Comparison of ENCODE assay signal across 15 cellular contexts in the genomic region with DNA sequence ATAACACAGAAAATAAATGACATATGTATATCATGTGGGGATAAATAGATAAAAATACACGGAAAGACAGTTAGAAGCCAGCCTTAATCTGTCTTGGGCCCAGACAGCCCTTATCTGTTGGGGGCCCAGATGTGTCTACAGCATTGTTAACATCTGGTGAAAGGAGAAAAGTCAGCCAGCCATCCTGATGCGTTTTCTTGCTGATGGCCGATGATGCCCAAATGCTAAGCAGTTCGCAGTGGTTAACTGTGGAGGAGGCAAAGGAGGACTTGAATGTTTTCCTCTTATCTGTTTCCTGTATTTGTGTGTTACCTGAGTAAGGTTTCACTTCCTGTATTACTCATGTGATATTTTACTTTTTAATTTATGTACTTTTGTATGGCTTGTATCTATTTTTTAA. TPM values are rescaled to one million over a fixed set of nuclear protein-coding genes. Genes with fewer than 3 reads are reported as not detected.
DNase-seq lines count a peak whose midpoint lies in the region; ATAC-seq and TF ChIP-seq lines count a peak whose summit lies in the region.
"Had no signal": no experiment of that assay in that cellular context is flagged by ENCODE, and none has a peak within 500 bp of the region (broad histone marks: within the 10 kb centered on the region; RNA-seq: fewer than 3 reads in every experiment).

No MANE protein-coding gene starts in this region.

- intact Hi-C loops in activated CD4-positive, alpha-beta memory T cell treated with anti-CD3 and anti-CD28 coated beads for 36 hours (cut with micrococcal nuclease) = loop anchor here (5.0 to 10.0 kb wide), 4 partner anchors 102 to 407 kb away; partner anchors contain the start of genes GLCE and KIF23

- ATAC-seq in HG03571 (IDR thresholded peaks at IDR 0.05; ENCODE audit: unreplicated experiment) (no peak), GM19035 (IDR thresholded peaks at IDR 0.05; ENCODE audit: unreplicated experiment) (no peak), HG02884 (IDR thresholded peaks at IDR 0.05; ENCODE audit: unreplicated experiment) (no peak)

- no peak for TF ChIP-seq POLR2A in erythroblast (IDR thresholded peaks at IDR 0.05; ENCODE audit: low read length)

- TF ChIP-seq CTCF in GM10248 (IDR thresholded peaks at IDR 0.05; ENCODE audit: control extremely low read depth, extremely low read depth, low read depth, missing control alignments) = no peak

- CTCF ChIA-PET in activated CD4-positive, alpha-beta memory T cell treated with anti-CD3 and anti-CD28 coated beads for 36 hours (lab: Charles Lee) = no interaction called here
- CTCF ChIA-PET in activated CD4-positive, alpha-beta memory T cell treated with anti-CD3 and anti-CD28 coated beads, Interleukin-2, amount 10 ng/mL, durations not matched to agents 7 days and 5 days (lab: Charles Lee) = no interaction called here
- CTCF ChIA-PET in GM10248 (lab: Yijun Ruan, JAX) = no interaction called here

- H3K4me3 Mint-ChIP-seq in activated CD4-positive, alpha-beta memory T cell treated with anti-CD3 and anti-CD28 coated beads for 36 hours = no peak overlapping the region
- no peak overlapping the region for H3K4me3 Mint-ChIP-seq in activated CD4-positive, alpha-beta memory T cell treated with anti-CD3 and anti-CD28 coated beads, Interleukin-2, amount 10 ng/mL, durations not matched to agents 7 days and 5 days

- H3K9me3 Mint-ChIP-seq in activated CD4-positive, alpha-beta memory T cell treated with anti-CD3 and anti-CD28 coated beads for 36 hours = no peaks in the 10 kb centered on the region
- no peaks in the 10 kb centered on the region for H3K9me3 Mint-ChIP-seq in activated CD4-positive, alpha-beta memory T cell treated with anti-CD3 and anti-CD28 coated beads, Interleukin-2, amount 10 ng/mL, durations not matched to agents 7 days and 5 days

- POLR2A ChIA-PET in activated CD4-positive, alpha-beta memory T cell treated with anti-CD3 and anti-CD28 coated beads for 36 hours (lab: Charles Lee) = no interaction called here
- POLR2A ChIA-PET in activated CD4-positive, alpha-beta memory T cell treated with anti-CD3 and anti-CD28 coated beads, Interleukin-2, amount 10 ng/mL, durations not matched to agents 7 days and 5 days (lab: Charles Lee) = no interaction called here
- POLR2A ChIA-PET in GM10248 (lab: Yijun Ruan, JAX) = no interaction called here

- no peaks in the 10 kb centered on the region for H3K36me3 Mint-ChIP-seq in activated CD4-positive, alpha-beta memory T cell treated with anti-CD3 and anti-CD28 coated beads for 36 hours
- H3K36me3 Mint-ChIP-seq in activated CD4-positive, alpha-beta memory T cell treated with anti-CD3 and anti-CD28 coated beads, Interleukin-2, amount 10 ng/mL, durations not matched to agents 7 days and 5 days (ENCODE audit: low read depth) = no peaks in the 10 kb centered on the region

- no peak overlapping the region for H3K27ac Mint-ChIP-seq in activated CD4-positive, alpha-beta memory T cell treated with anti-CD3 and anti-CD28 coated beads for 36 hours
- no peak overlapping the region for H3K27ac Mint-ChIP-seq in activated CD4-positive, alpha-beta memory T cell treated with anti-CD3 and anti-CD28 coated beads, Interleukin-2, amount 10 ng/mL, durations not matched to agents 7 days and 5 days

- H3K4me1 Mint-ChIP-seq in activated CD4-positive, alpha-beta memory T cell treated with anti-CD3 and anti-CD28 coated beads for 36 hours (ENCODE audit: low read depth) = peaks cover 22% of the 10 kb centered on the region
- peaks cover 24% of the 10 kb centered on the region for H3K4me1 Mint-ChIP-seq in activated CD4-positive, alpha-beta memory T cell treated with anti-CD3 and anti-CD28 coated beads, Interleukin-2, amount 10 ng/mL, durations not matched to agents 7 days and 5 days

- no peaks in the 10 kb centered on the region for H3K27me3 Mint-ChIP-seq in activated CD4-positive, alpha-beta memory T cell treated with anti-CD3 and anti-CD28 coated beads for 36 hours
- H3K27me3 Mint-ChIP-seq in activated CD4-positive, alpha-beta memory T cell treated with anti-CD3 and anti-CD28 coated beads, Interleukin-2, amount 10 ng/mL, durations not matched to agents 7 days and 5 days = peaks cover 8% of the 10 kb centered on the region

- DNase-seq in activated CD4-positive, alpha-beta memory T cell treated with anti-CD3 and anti-CD28 coated beads for 36 hours = peak; percentile 43
- DNase-seq in activated CD4-positive, alpha-beta memory T cell treated with anti-CD3 and anti-CD28 coated beads, Interleukin-2, amount 10 ng/mL, durations not matched to agents 7 days and 5 days = no peak
- DNase-seq in GM10248 (ENCODE audit: extremely low spot score) (peak; percentile 25), erythroblast (lab: John Stamatoyannopoulos, UW) (peak; percentile 49 to 83)
- peak; percentile 11 to 28 for DNase-seq in activated CD4-positive, alpha-beta T cell treated with anti-CD3 and anti-CD28 coated beads, Interleukin-2, amount 50 U/mL, for 48 hours
- DNase-seq: brain microvascular endothelial cell, hippocampal formation, MV-4-11, NCI-H2081, spleen, SW 1271 had no signal

RNA-seq across cellular contexts. Expression of gene NOX5, which starts 46.2 kb away (rescaled TPM):
- under 1 TPM in 1 of 2 experiments, not detected in 1; 0.02 TPM for total RNA-seq in activated CD4-positive, alpha-beta memory T cell treated with anti-CD3 and anti-CD28 coated beads for 36 hours
- not detected for total RNA-seq in activated CD4-positive, alpha-beta memory T cell treated with anti-CD3 and anti-CD28 coated beads, Interleukin-2, amount 10 ng/mL, durations not matched to agents 7 days and 5 days
- total RNA-seq: G401 had no signal
